In genomic region chr15:78641876-78642275, GRCh38 we compare ENCODE assay signal across 16 cellular contexts. TPM values are rescaled to one million over a fixed set of nuclear protein-coding genes. Genes with fewer than 3 reads are reported as not detected.
DNase-seq lines count a peak whose midpoint lies in the region; ATAC-seq and TF ChIP-seq lines count a peak whose summit lies in the region.
"Had no signal": no experiment of that assay in that cellular context is flagged by ENCODE, and none has a peak within 500 bp of the region (broad histone marks: within the 10 kb centered on the region; RNA-seq: fewer than 3 reads in every experiment).

No MANE protein-coding gene starts in this region.

- H3K9me3 ChIP-seq in BE2C, result no peaks in the 10 kb centered on the region
- H3K9me3 ChIP-seq in CD8-positive, alpha-beta T cell (ENCODE audit: low read length), result no peaks in the 10 kb centered on the region
- H3K9me3 ChIP-seq: adrenal gland, prostate gland had no signal

- H3K36me3 Mint-ChIP-seq in CD8-positive, alpha-beta T cell, result no peaks in the 10 kb centered on the region
- H3K36me3 Mint-ChIP-seq in WTC11 (no peaks in the 10 kb centered on the region), mesothelial cell of epicardium (no peaks in the 10 kb centered on the region)
- H3K36me3 Mint-ChIP-seq: memory B cell had no signal

- peaks cover 8% of the 10 kb centered on the region for H3K4me1 Mint-ChIP-seq in CD8-positive, alpha-beta T cell (ENCODE audit: low read depth)
- H3K4me1 Mint-ChIP-seq in WTC11 (peaks cover 19% of the 10 kb centered on the region), mesothelial cell of epicardium (peaks cover 21% of the 10 kb centered on the region)

- H3K4me3 Mint-ChIP-seq in CD8-positive, alpha-beta T cell, result peak overlapping the region; percentile 72
- H3K4me3 Mint-ChIP-seq in WTC11, result peak overlapping the region; percentile 81
- H3K4me3 Mint-ChIP-seq in mesothelial cell of epicardium, result peak overlapping the region; percentile 72

- DNase-seq in BE2C (peak; percentile 73), WTC11 (ENCODE audit: low spot score) (no peak), mesothelial cell of epicardium (ENCODE audit: low spot score in 2 of 2, unreplicated experiment in 2 of 2) (no peak), MV-4-11 (lab: John Stamatoyannopoulos, UW) (no peak), NAMALWA (ENCODE audit: low spot score) (no peak)
- DNase-seq in CD8-positive, alpha-beta T cell, result no peak
- DNase-seq: EL, foreskin melanocyte, NCI-H524 treated with DMSO at 0.1 percent for 48 hours, PC-3 had no signal

- no peaks in the 10 kb centered on the region for H3K9me3 Mint-ChIP-seq in CD8-positive, alpha-beta T cell
- no peaks in the 10 kb centered on the region for H3K9me3 Mint-ChIP-seq in WTC11
- H3K9me3 Mint-ChIP-seq in mesothelial cell of epicardium, result peaks cover 4% of the 10 kb centered on the region
- H3K9me3 Mint-ChIP-seq: stimulated activated naive CD8-positive, alpha-beta T cell treated with anti-CD3 and anti-CD28 coated beads, Interleukin-15, amount 100 ng/mL, for 72 hours had no signal

- POLR2A ChIA-PET in CD8-positive, alpha-beta T cell (lab: Charles Lee), result no interaction called here
- POLR2A ChIA-PET in WTC11 (lab: Charles Lee), result no interaction called here

- TF ChIP-seq CTCF in BE2C (IDR thresholded peaks at IDR 0.05; ENCODE audit: low read depth, low read length) (no peak), WTC11 (IDR thresholded peaks at IDR 0.05) (no peak), mesothelial cell of epicardium (IDR thresholded peaks at IDR 0.05; ENCODE audit: unreplicated experiment) (no peak)
- TF ChIP-seq CTCF in CD8-positive, alpha-beta T cell (IDR thresholded peaks at IDR 0.05), result no peak

- no peak overlapping the region for H3K27ac ChIP-seq in CD8-positive, alpha-beta T cell (ENCODE audit: low read depth, low read length)
- H3K27ac ChIP-seq: prostate gland had no signal

- intact Hi-C loops in CD8-positive, alpha-beta T cell (cut with DNase I, micrococcal nuclease), result no loop called here

- no peaks in the 10 kb centered on the region for H3K27me3 ChIP-seq in BE2C
- H3K27me3 ChIP-seq in CD8-positive, alpha-beta T cell (ENCODE audit: insufficient read depth, low read length), result no peaks in the 10 kb centered on the region
- H3K27me3 ChIP-seq: adrenal gland had no signal

- peaks cover 30% of the 10 kb centered on the region for H3K4me1 ChIP-seq in BE2C
- H3K4me1 ChIP-seq in CD8-positive, alpha-beta T cell (ENCODE audit: insufficient read depth, low read length), result peaks cover 13% of the 10 kb centered on the region
- H3K4me1 ChIP-seq: prostate gland had no signal

- peaks cover 4% of the 10 kb centered on the region for H3K36me3 ChIP-seq in BE2C
- no peaks in the 10 kb centered on the region for H3K36me3 ChIP-seq in CD8-positive, alpha-beta T cell (ENCODE audit: insufficient read depth, low read length)
- H3K36me3 ChIP-seq: adrenal gland, prostate gland had no signal

- H3K27ac Mint-ChIP-seq in CD8-positive, alpha-beta T cell, result no peak overlapping the region
- H3K27ac Mint-ChIP-seq in WTC11 (no peak overlapping the region), mesothelial cell of epicardium (no peak overlapping the region)
- H3K27ac Mint-ChIP-seq: memory B cell; stimulated activated naive CD8-positive, alpha-beta T cell treated with anti-CD3 and anti-CD28 coated beads, Interleukin-15, amount 100 ng/mL, for 72 hours had no signal

- no peak for ATAC-seq in CD8-positive, alpha-beta T cell
- ATAC-seq in WTC11 (peak; percentile 4; the same call in 1 of the 2 replicates), GM19395 (IDR thresholded peaks at IDR 0.05; ENCODE audit: unreplicated experiment) (no peak)

- CTCF ChIA-PET in CD8-positive, alpha-beta T cell (lab: Charles Lee), result no interaction called here
- CTCF ChIA-PET in WTC11 (lab: Charles Lee), result interaction anchor here (0.7 to 6.0 kb wide), 11 partner anchors 22 to 389 kb away, joined by 3 to 64 read pairs (median 5); partner anchors contain the start of gene CHRNA3

- H3K27me3 Mint-ChIP-seq in CD8-positive, alpha-beta T cell (ENCODE audit: low read depth), result peaks cover 12% of the 10 kb centered on the region
- H3K27me3 Mint-ChIP-seq in WTC11 (ENCODE audit: low read depth), result peaks cover 11% of the 10 kb centered on the region
- no peaks in the 10 kb centered on the region for H3K27me3 Mint-ChIP-seq in mesothelial cell of epicardium (ENCODE audit: low read depth)

- peak overlapping the region; percentile 88 for H3K4me3 ChIP-seq in BE2C (ENCODE audit: low read depth, low read length)
- H3K4me3 ChIP-seq in CD8-positive, alpha-beta T cell (ENCODE audit: low read depth, low read length), result no peak overlapping the region

TF ChIP-seq in WTC11, 78 proteins besides CTCF, POLR2A, EP300 and RAD21:
- no peak for TF ChIP-seq TP53 (CRISPR knock-in tag; IDR thresholded peaks at IDR 0.05)
- no peak for TF ChIP-seq HMGA2 (CRISPR knock-in tag; IDR thresholded peaks at IDR 0.05)
- no peak for TF ChIP-seq ATF6 (CRISPR knock-in tag; IDR thresholded peaks at IDR 0.05)
- no peak for TF ChIP-seq GRHL2 (CRISPR knock-in tag; IDR thresholded peaks at IDR 0.05; ENCODE audit: insufficient replicate concordance, severe bottlenecking)
- TF ChIP-seq ETV6 (CRISPR knock-in tag; IDR thresholded peaks at IDR 0.05), result no peak
- no peak for TF ChIP-seq NR2C2 (CRISPR knock-in tag; IDR thresholded peaks at IDR 0.05)
- no peak for TF ChIP-seq SP1 (CRISPR knock-in tag; conservative IDR thresholded peaks at IDR 0.05)
- TF ChIP-seq TCF7 (CRISPR knock-in tag; IDR thresholded peaks at IDR 0.05; ENCODE audit: low read depth), result no peak
- no peak for TF ChIP-seq ESRRA (CRISPR knock-in tag; IDR thresholded peaks at IDR 0.05; ENCODE audit: borderline replicate concordance)
- no peak for TF ChIP-seq ZNF263 (CRISPR knock-in tag; IDR thresholded peaks at IDR 0.05; ENCODE audit: low read depth)
- no peak for TF ChIP-seq NFE2L1 (CRISPR knock-in tag; IDR thresholded peaks at IDR 0.05)
- no peak for TF ChIP-seq SOX15 (CRISPR knock-in tag; IDR thresholded peaks at IDR 0.05)
- no peak for TF ChIP-seq IRF2 (CRISPR knock-in tag; IDR thresholded peaks at IDR 0.05; ENCODE audit: borderline replicate concordance, low read depth)
- no peak for TF ChIP-seq ATF3 (CRISPR knock-in tag; conservative IDR thresholded peaks at IDR 0.05)
- TF ChIP-seq AFF4 (CRISPR knock-in tag; IDR thresholded peaks at IDR 0.05; ENCODE audit: borderline replicate concordance), result no peak
- no peak for TF ChIP-seq GABPB1 (CRISPR knock-in tag; IDR thresholded peaks at IDR 0.05)
- TF ChIP-seq ZNF396 (CRISPR knock-in tag; IDR thresholded peaks at IDR 0.05; ENCODE audit: borderline replicate concordance), result no peak
- TF ChIP-seq KAT7 (CRISPR knock-in tag; IDR thresholded peaks at IDR 0.05; ENCODE audit: borderline replicate concordance), result no peak

RNA-seq across cellular contexts. Expression of gene CHRNB4, which starts 0.9 kb away (rescaled TPM):
- polyA plus RNA-seq in BE2C (2012; ENCODE audit: insufficient read depth, insufficient read length, low read depth), result 20.5 TPM
- not detected for total RNA-seq in CD8-positive, alpha-beta T cell
- total RNA-seq in WTC11 (2021) (3.7 to 10.1 TPM (median 4.0 TPM) in 3 replicates), mesothelial cell of epicardium (2.2 to 3.2 TPM (median 2.8 TPM) in 3 replicates)
- total RNA-seq: endothelial cell of umbilical vein, PC-3 had no signal

RNA-seq across cellular contexts. Expression of gene CHRNA3, which starts 21.1 kb away (rescaled TPM):
- 254 TPM for polyA plus RNA-seq in BE2C (2012; ENCODE audit: insufficient read depth, insufficient read length, low read depth)
- total RNA-seq in CD8-positive, alpha-beta T cell, result not detected
- total RNA-seq in WTC11 (2021) (2.2 to 4.4 TPM (median 3.2 TPM) in 3 replicates), mesothelial cell of epicardium (1.9 to 4.0 TPM (median 2.4 TPM) in 3 replicates)
- total RNA-seq: endothelial cell of umbilical vein, PC-3 had no signal
- polyA plus RNA-seq: endothelial cell of umbilical vein had no signal
